Comparison of ENCODE assay signal across 20 cellular contexts in genomic region chr2:30709516-30709915, GRCh38.
"Had no signal": no experiment of that assay in that cellular context is flagged by ENCODE, and none has a peak within 500 bp of the region (broad histone marks: within the 10 kb centered on the region; RNA-seq: fewer than 3 reads in every experiment).

No MANE protein-coding gene starts in this region.

- H3K4me3 ChIP-seq: colonic mucosa, gastroesophageal sphincter, heart right ventricle, transverse colon had no signal

- H3K4me1 ChIP-seq: colonic mucosa had no signal

- H3K27me3 Mint-ChIP-seq: activated B cell treated with CpG ODN at 0.5 μM for 24 hours; activated CD8-positive, alpha-beta T cell treated with anti-CD3 and anti-CD28 coated beads for 36 hours had no signal

- H3K9me3 Mint-ChIP-seq: activated B cell treated with CpG ODN at 0.5 μM for 24 hours; activated CD8-positive, alpha-beta T cell treated with anti-CD3 and anti-CD28 coated beads for 36 hours; immature natural killer cell; natural killer cell; T-cell had no signal

- H3K4me3 Mint-ChIP-seq: activated B cell treated with CpG ODN at 0.5 μM for 24 hours; activated CD8-positive, alpha-beta T cell treated with anti-CD3 and anti-CD28 coated beads for 36 hours; brain; immature natural killer cell; natural killer cell; T-cell had no signal

- DNase-seq: activated B cell treated with CpG ODN at 0.5 μM for 24 hours; activated CD4-positive, alpha-beta T cell treated with anti-CD3 and anti-CD28 coated beads for 4 hours; activated CD8-positive, alpha-beta T cell treated with anti-CD3 and anti-CD28 coated beads for 36 hours; activated naive CD4-positive, alpha-beta T cell; central memory CD4-positive, alpha-beta T cell; colonic mucosa; effector CD4-positive, alpha-beta T cell; heart right ventricle; immature natural killer cell; kidney glomerular epithelial cell; natural killer cell; SIG-M5; stimulated activated naive CD8-positive, alpha-beta T cell treated with anti-CD3 and anti-CD28 coated beads, Interleukin-15, Interleukin-2, amounts not matched to agents 100 U/mL and 50 U/mL, for 24 hours; substantia nigra; T-cell; transverse colon had no signal

- ATAC-seq: activated CD8-positive, alpha-beta T cell treated with anti-CD3 and anti-CD28 coated beads for 36 hours; esophagus mucosa; gastroesophageal sphincter; natural killer cell; stimulated activated naive CD8-positive, alpha-beta T cell treated with anti-CD3 and anti-CD28 coated beads, Interleukin-15, Interleukin-2, amounts not matched to agents 100 U/mL and 50 U/mL, for 24 hours; T-cell had no signal

- H3K27me3 ChIP-seq: colonic mucosa, gastroesophageal sphincter, heart right ventricle, neutrophil, transverse colon had no signal

- H3K36me3 Mint-ChIP-seq: brain, immature natural killer cell, natural killer cell, T-cell had no signal

- H3K9me3 ChIP-seq: colonic mucosa, gastroesophageal sphincter, heart right ventricle, neutrophil, transverse colon had no signal

- H3K36me3 ChIP-seq: colonic mucosa, gastroesophageal sphincter, heart right ventricle, neutrophil, transverse colon had no signal

- H3K27ac ChIP-seq: colonic mucosa, heart right ventricle, neutrophil, transverse colon had no signal

- H3K27ac Mint-ChIP-seq: activated B cell treated with CpG ODN at 0.5 μM for 24 hours; activated CD8-positive, alpha-beta T cell treated with anti-CD3 and anti-CD28 coated beads for 36 hours; brain; immature natural killer cell; natural killer cell; T-cell had no signal
